In the genomic region with DNA sequence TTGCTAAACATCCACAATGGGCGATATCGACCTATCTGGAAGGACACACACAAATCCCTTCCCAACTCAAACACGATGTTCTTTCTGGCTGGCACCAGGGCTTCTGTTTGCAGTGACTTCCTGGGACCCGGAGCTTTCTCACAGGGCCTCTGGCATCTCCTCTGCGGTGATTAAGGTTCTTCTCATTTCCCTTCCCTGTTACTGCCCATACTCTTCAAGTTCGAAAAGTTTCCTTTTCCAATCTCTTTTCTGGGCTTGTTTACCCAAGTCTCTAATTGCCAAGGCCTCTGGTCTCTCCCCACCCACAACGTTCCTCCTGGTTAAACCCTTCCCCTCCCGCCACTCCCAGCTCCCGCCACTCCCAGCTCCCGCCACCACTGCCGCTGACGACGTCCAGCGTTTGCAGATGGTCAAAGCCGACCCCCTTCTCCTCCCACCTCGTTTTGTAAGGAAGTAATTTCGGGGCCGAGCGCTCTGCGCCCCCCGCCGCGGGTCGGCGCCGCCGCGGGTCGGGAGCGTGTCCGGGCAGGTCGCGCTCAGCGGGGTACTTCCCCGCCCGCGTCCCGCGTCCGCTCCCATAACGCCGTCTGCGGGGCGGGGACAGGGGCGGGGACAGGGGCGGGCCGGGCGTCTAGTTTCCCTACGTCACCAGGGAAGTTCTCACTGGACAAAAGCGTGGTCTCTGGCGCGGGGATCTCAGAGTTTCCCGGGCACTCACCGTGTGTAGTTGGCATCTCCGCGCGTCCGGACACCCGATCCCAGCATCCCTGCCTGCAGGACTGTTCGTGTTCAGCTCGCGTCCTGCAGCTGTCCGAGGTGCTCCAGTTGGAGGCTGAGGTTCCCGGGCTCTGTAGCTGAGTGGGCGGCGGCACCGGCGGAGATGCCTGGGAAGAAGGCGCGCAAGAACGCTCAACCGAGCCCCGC, we compare ENCODE assay signal across 8 cellular contexts. TPM values are rescaled to one million over a fixed set of nuclear protein-coding genes. Genes with fewer than 3 reads are reported as not detected.
DNase-seq lines count a peak whose midpoint lies in the region; ATAC-seq and TF ChIP-seq lines count a peak whose summit lies in the region.

A gene (plus strand): TSS at position 699 of the 924 bp plus-strand sequence. CDS start 182 bp downstream, at position 881.

- DNase-seq in CD8-positive, alpha-beta memory T cell: peak; percentile 71 to 87 (median 84)
- peak; percentile 95 for DNase-seq in GM20000 (ENCODE audit: low spot score)
- DNase-seq in HT-29 (ENCODE audit: low spot score): peak; percentile 89
- DNase-seq in NK-92 (lab: John Stamatoyannopoulos, UW; ENCODE audit: unreplicated experiment): peak; percentile 10
- peak; percentile 89 for DNase-seq in activated CD8-positive, alpha-beta T cell treated with anti-CD3 and anti-CD28 coated beads, Interleukin-2, amount 10 ng/mL, durations not matched to agents 7 days and 5 days
- DNase-seq in effector memory CD4-positive, alpha-beta T cell: peak; percentile 83 to 91 (median 84)
- DNase-seq in mesenchymal stem cell: peak; percentile 97
- DNase-seq in stimulated activated CD8-positive, alpha-beta memory T cell treated with anti-CD3 and anti-CD28 coated beads, Interleukin-15, amount 100 ng/mL, for 1 hour (ENCODE audit: low read depth): peak; percentile 70

- H3K4me1 Mint-ChIP-seq in CD8-positive, alpha-beta memory T cell: peaks cover 39 to 44% (median 41%) of the 10 kb centered on the region in 3 donors
- peaks cover 38% of the 10 kb centered on the region for H3K4me1 Mint-ChIP-seq in activated CD8-positive, alpha-beta T cell treated with anti-CD3 and anti-CD28 coated beads, Interleukin-2, amount 10 ng/mL, durations not matched to agents 7 days and 5 days (ENCODE audit: low read depth)

- no peaks in the 10 kb centered on the region for H3K27me3 ChIP-seq in CD8-positive, alpha-beta memory T cell (ENCODE audit: insufficient read depth, low read length, poor library complexity, severe bottlenecking)
- H3K27me3 ChIP-seq in effector memory CD4-positive, alpha-beta T cell (replicated peaks; ENCODE audit: control insufficient read depth, insufficient read depth, low read length, poor library complexity, severe bottlenecking): no peaks in the 10 kb centered on the region
- H3K27me3 ChIP-seq in mesenchymal stem cell (ENCODE audit: control insufficient read depth in 1 of 2, insufficient read depth in 1 of 2, low read length in 2 of 2): no peaks in the 10 kb centered on the region

- H3K9ac ChIP-seq in mesenchymal stem cell (ENCODE audit: low read length): peak within 1 kb of the TSS; percentile 88

- peak; percentile 82 for ATAC-seq in activated CD8-positive, alpha-beta T cell treated with anti-CD3 and anti-CD28 coated beads, Interleukin-2, amount 10 ng/mL, durations not matched to agents 7 days and 5 days

- no peaks in the 10 kb centered on the region for H3K9me3 Mint-ChIP-seq in CD8-positive, alpha-beta memory T cell
- no peaks in the 10 kb centered on the region for H3K9me3 Mint-ChIP-seq in activated CD8-positive, alpha-beta T cell treated with anti-CD3 and anti-CD28 coated beads, Interleukin-2, amount 10 ng/mL, durations not matched to agents 7 days and 5 days (ENCODE audit: insufficient read depth)

- H3K27ac ChIP-seq in CD8-positive, alpha-beta memory T cell (ENCODE audit: low read depth, low read length): peak within 1 kb of the TSS; percentile 85
- peak within 1 kb of the TSS; percentile 77 for H3K27ac ChIP-seq in effector memory CD4-positive, alpha-beta T cell (ENCODE audit: insufficient read depth, low read length, poor library complexity, severe bottlenecking)
- peak within 1 kb of the TSS; percentile 88 for H3K27ac ChIP-seq in mesenchymal stem cell (ENCODE audit: low read length, poor library complexity, severe bottlenecking)

- no peak for TF ChIP-seq CTCF in GM20000 (IDR thresholded peaks at IDR 0.05; ENCODE audit: extremely low read depth, missing control alignments)

- H3K9me3 ChIP-seq in CD8-positive, alpha-beta memory T cell (ENCODE audit: low read length): no peaks in the 10 kb centered on the region
- H3K9me3 ChIP-seq in effector memory CD4-positive, alpha-beta T cell (ENCODE audit: control insufficient read depth, low read length): no peaks in the 10 kb centered on the region
- H3K9me3 ChIP-seq in mesenchymal stem cell (ENCODE audit: control insufficient read depth, low read length): no peaks in the 10 kb centered on the region

- H3K27me3 Mint-ChIP-seq in CD8-positive, alpha-beta memory T cell: no peaks in the 10 kb centered on the region
- H3K27me3 Mint-ChIP-seq in activated CD8-positive, alpha-beta T cell treated with anti-CD3 and anti-CD28 coated beads, Interleukin-2, amount 10 ng/mL, durations not matched to agents 7 days and 5 days (ENCODE audit: low read depth): no peaks in the 10 kb centered on the region

- peak within 1 kb of the TSS in 1 of 2 experiments; percentile 77 for H2BK12ac ChIP-seq in mesenchymal stem cell (ENCODE audit: low read length in 2 of 2)

- H2AK5ac ChIP-seq in mesenchymal stem cell (ENCODE audit: low read length, severe bottlenecking): no peak within 1 kb of the TSS

- H3K18ac ChIP-seq in mesenchymal stem cell (ENCODE audit: low read depth in 1 of 2, low read length in 2 of 2): peak within 1 kb of the TSS; percentile 53 to 92

- H2AFZ ChIP-seq in mesenchymal stem cell (ENCODE audit: low read depth, low read length): no peak within 1 kb of the TSS

- peak within 1 kb of the TSS; percentile 16 for H4K8ac ChIP-seq in mesenchymal stem cell (ENCODE audit: low read length)

- H3K27ac Mint-ChIP-seq in CD8-positive, alpha-beta memory T cell: peak within 1 kb of the TSS; percentile 94 to 99 (median 98)
- H3K27ac Mint-ChIP-seq in activated CD8-positive, alpha-beta T cell treated with anti-CD3 and anti-CD28 coated beads, Interleukin-2, amount 10 ng/mL, durations not matched to agents 7 days and 5 days: peak within 1 kb of the TSS; percentile 96

- H3K4me2 ChIP-seq in mesenchymal stem cell (ENCODE audit: low read length, poor library complexity, severe bottlenecking): peak within 1 kb of the TSS; percentile 58

- H2BK5ac ChIP-seq in mesenchymal stem cell (ENCODE audit: low read depth, low read length, poor library complexity, severe bottlenecking): peak within 1 kb of the TSS; percentile 85

- H3K14ac ChIP-seq in mesenchymal stem cell (ENCODE audit: low read length in 2 of 2): peak within 1 kb of the TSS in 1 of 2 experiments; percentile 87

- peaks cover 1% of the 10 kb centered on the region for H3K79me1 ChIP-seq in mesenchymal stem cell (replicated peaks; ENCODE audit: low read length, poor library complexity, severe bottlenecking)

- CTCF ChIA-PET in CD8-positive, alpha-beta memory T cell (lab: Charles Lee): interaction anchor here (1.0 kb wide), 1 partner anchor 20 kb away, joined by 3 read pairs; no protein-coding TSS in a partner anchor
- CTCF ChIA-PET in activated CD8-positive, alpha-beta T cell treated with anti-CD3 and anti-CD28 coated beads, Interleukin-2, amount 10 ng/mL, durations not matched to agents 7 days and 5 days (lab: Charles Lee): interaction anchor here (1.1 to 2.7 kb wide), 7 partner anchors 9 to 88 kb away, joined by 3 to 17 read pairs (median 5); no protein-coding TSS in a partner anchor

- under 1% methylated on average over 68 of the region's 73 CpGs for WGBS in mesenchymal stem cell

- peak within 1 kb of the TSS; percentile 74 for H2BK15ac ChIP-seq in mesenchymal stem cell (ENCODE audit: low read depth, poor library complexity, severe bottlenecking)

- POLR2A ChIA-PET in CD8-positive, alpha-beta memory T cell (lab: Charles Lee): interaction anchor here (0.8 kb wide), 1 partner anchor 17 kb away, joined by 3 read pairs; no protein-coding TSS in a partner anchor
- POLR2A ChIA-PET in activated CD8-positive, alpha-beta T cell treated with anti-CD3 and anti-CD28 coated beads, Interleukin-2, amount 10 ng/mL, durations not matched to agents 7 days and 5 days (lab: Charles Lee): interaction anchor here (0.5 to 2.7 kb wide), 17 partner anchors 9 to 760 kb away, joined by 3 to 26 read pairs (median 6); no protein-coding TSS in a partner anchor

- H3K4ac ChIP-seq in mesenchymal stem cell (ENCODE audit: low read depth in 1 of 2, low read length in 2 of 2): peak within 1 kb of the TSS in 1 of 2 experiments; percentile 79

- H3K23ac ChIP-seq in mesenchymal stem cell (ENCODE audit: low read length in 2 of 2): peak within 1 kb of the TSS in 1 of 2 experiments; percentile 72

- H4K91ac ChIP-seq in mesenchymal stem cell (ENCODE audit: low read length): peak within 1 kb of the TSS; percentile 79

- H3K4me3 Mint-ChIP-seq in CD8-positive, alpha-beta memory T cell: peak within 1 kb of the TSS; percentile 97 to 99 (median 99)
- peak within 1 kb of the TSS; percentile 95 for H3K4me3 Mint-ChIP-seq in activated CD8-positive, alpha-beta T cell treated with anti-CD3 and anti-CD28 coated beads, Interleukin-2, amount 10 ng/mL, durations not matched to agents 7 days and 5 days

- peaks cover 33% of the 10 kb centered on the region for H3K4me1 ChIP-seq in CD8-positive, alpha-beta memory T cell (ENCODE audit: insufficient read depth, low read length)
- peaks cover 13% of the 10 kb centered on the region for H3K4me1 ChIP-seq in effector memory CD4-positive, alpha-beta T cell (ENCODE audit: control insufficient read depth, insufficient read depth, low read length, poor library complexity, severe bottlenecking)
- peaks cover 2% of the 10 kb centered on the region for H3K4me1 ChIP-seq in mesenchymal stem cell (ENCODE audit: control insufficient read depth, insufficient read depth, low read depth, low read length)

- H3K36me3 ChIP-seq in CD8-positive, alpha-beta memory T cell (ENCODE audit: insufficient read depth, low read length): no peaks in the 10 kb centered on the region
- H3K36me3 ChIP-seq in effector memory CD4-positive, alpha-beta T cell (ENCODE audit: control insufficient read depth, insufficient read depth, low read length): no peaks in the 10 kb centered on the region
- H3K36me3 ChIP-seq in mesenchymal stem cell (ENCODE audit: control insufficient read depth in 1 of 2, insufficient read depth in 2 of 2, low read depth in 1 of 2, low read length in 2 of 2): peaks cover 0 to 12% of the 10 kb centered on the region in 2 experiments

- H3K4me3 ChIP-seq in CD8-positive, alpha-beta memory T cell (ENCODE audit: low read length): peak within 1 kb of the TSS; percentile 72
- peak within 1 kb of the TSS; percentile 83 for H3K4me3 ChIP-seq in effector memory CD4-positive, alpha-beta T cell (ENCODE audit: insufficient read depth, low read depth, low read length, poor library complexity, severe bottlenecking)
- peak within 1 kb of the TSS; percentile 70 to 84 for H3K4me3 ChIP-seq in mesenchymal stem cell (ENCODE audit: insufficient read depth in 1 of 2, low read depth in 1 of 2, low read length in 2 of 2)

- no peak within 1 kb of the TSS for H2BK120ac ChIP-seq in mesenchymal stem cell (ENCODE audit: low read depth, low read length)

- H3K36me3 Mint-ChIP-seq in CD8-positive, alpha-beta memory T cell: peaks cover 0 to 28% (median 0%) of the 10 kb centered on the region in 3 donors
- H3K36me3 Mint-ChIP-seq in activated CD8-positive, alpha-beta T cell treated with anti-CD3 and anti-CD28 coated beads, Interleukin-2, amount 10 ng/mL, durations not matched to agents 7 days and 5 days (ENCODE audit: low read depth): peaks cover 38% of the 10 kb centered on the region

RNA-seq across cellular contexts. Expression of the gene that starts here (rescaled TPM):
- total RNA-seq in CD8-positive, alpha-beta memory T cell: 10 to 100 TPM; 82.8 to 83.6 TPM
- polyA plus RNA-seq in CD8-positive, alpha-beta memory T cell: 15.0 TPM
- 10.4 and 10.5 TPM in 2 replicates for total RNA-seq in HT-29 (2014; rRNA removed; shearing (Covaris generic))
- 10 to 100 TPM; 26.4 to 30.5 TPM for total RNA-seq in activated CD8-positive, alpha-beta T cell treated with anti-CD3 and anti-CD28 coated beads, Interleukin-2, amount 10 ng/mL, durations not matched to agents 7 days and 5 days
- polyA plus RNA-seq in mesenchymal stem cell (2013, experiment 1 of 2): 84.5 TPM
- polyA plus RNA-seq in mesenchymal stem cell (2013, experiment 2 of 2): 88.7 TPM

Comparison
In these comparisons a context has a peak if more than half of its experiments do, and no peak if none do; other contexts are left out.
1. Peak in every context shown above with its lines: DNase-seq, ATAC-seq, H3K4me3 ChIP-seq and H3K27ac ChIP-seq.
2. DNase-seq: peak in every context shown above with its lines; median percentile 97 in mesenchymal stem cell; 95 in GM20000; 89 in HT-29; 89 in activated CD8-positive, alpha-beta T cell treated with anti-CD3 and anti-CD28 coated beads, Interleukin-2, amount 10 ng/mL, durations not matched to agents 7 days and 5 days; 84 in CD8-positive, alpha-beta memory T cell; 84 in effector memory CD4-positive, alpha-beta T cell; 70 in stimulated activated CD8-positive, alpha-beta memory T cell treated with anti-CD3 and anti-CD28 coated beads, Interleukin-15, amount 100 ng/mL, for 1 hour; 10 in NK-92.